ENCODE assay signal across 14 cellular contexts in the genomic region with DNA sequence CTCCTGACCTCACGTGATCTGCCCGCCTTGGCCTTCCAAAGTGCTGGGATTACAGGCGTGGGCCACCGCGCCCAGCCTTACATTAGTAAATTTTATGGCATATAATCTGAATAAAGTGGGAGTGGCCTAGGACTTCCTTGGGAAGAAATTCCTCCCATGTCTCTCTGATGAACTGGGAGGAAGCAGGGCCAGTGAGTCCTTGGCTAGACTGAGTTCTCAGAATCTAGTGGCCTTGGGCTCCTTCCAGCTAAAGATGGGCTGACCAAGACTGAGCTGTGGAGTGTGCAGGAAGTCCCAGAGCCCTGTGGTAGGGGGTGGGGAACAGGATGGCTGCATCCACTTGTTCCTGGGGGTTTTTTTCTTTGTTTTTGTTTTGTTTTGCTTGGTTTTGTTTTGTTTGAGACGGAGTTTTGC. TPM values are rescaled to one million over a fixed set of nuclear protein-coding genes. Genes with fewer than 3 reads are reported as not detected.
DNase-seq lines count a peak whose midpoint lies in the region; ATAC-seq and TF ChIP-seq lines count a peak whose summit lies in the region.
"Had no signal": no experiment of that assay in that cellular context is flagged by ENCODE, and none has a peak within 500 bp of the region (broad histone marks: within the 10 kb centered on the region; RNA-seq: fewer than 3 reads in every experiment).

No MANE protein-coding gene starts in this region.

- peak overlapping the region; percentile 84 for H2BK5ac ChIP-seq in IMR-90 (ENCODE audit: low read depth, low read length, poor library complexity, severe bottlenecking)

- no peak overlapping the region for H3K9ac ChIP-seq in IMR-90 (ENCODE audit: low read depth, low read length)
- no peak overlapping the region for H3K9ac ChIP-seq in colonic mucosa (ENCODE audit: low read depth in 2 of 2, low read length in 2 of 2)
- H3K9ac ChIP-seq: KMS-11 had no signal

- CTCF ChIA-PET in IMR-90 (lab: Yijun Ruan, JAX), result no interaction called here

- H3K27me3 ChIP-seq in IMR-90 (ENCODE audit: control insufficient read depth, insufficient read depth, low read length) (no peaks in the 10 kb centered on the region), colonic mucosa (no peaks in the 10 kb centered on the region), testis (no peaks in the 10 kb centered on the region)

- H2BK15ac ChIP-seq in IMR-90 (ENCODE audit: low read depth, low read length), result peak overlapping the region; percentile 42; the same call in 2 of the 3 replicates

- peak overlapping the region; percentile 68 for H3K14ac ChIP-seq in IMR-90 (replicated peaks; ENCODE audit: low read depth, low read length)

- intact Hi-C loops in IMR-90 (cut with micrococcal nuclease) (loop anchor here (5.0 to 10.0 kb wide), 3 partner anchors 304 to 564 kb away; no protein-coding TSS in a partner anchor), colonic mucosa (cut with DNase I) (no loop called here), left colon (cut with DNase I, micrococcal nuclease) (loop anchor here (10.0 kb wide), 2 partner anchors 101 to 211 kb away; a partner anchor contains a TSS), testis (cut with DNase I; ENCODE audit: low total_unique reads) (loop anchor here (10.0 kb wide), 1 partner anchor 101 kb away; a partner anchor contains a TSS)

- H3K4me1 ChIP-seq in IMR-90 (ENCODE audit: control insufficient read depth, insufficient read depth, low read length) (peaks cover 36% of the 10 kb centered on the region), colonic mucosa (peaks cover 7% of the 10 kb centered on the region), testis (peaks cover 46% of the 10 kb centered on the region)

- no peaks in the 10 kb centered on the region for H4K20me1 ChIP-seq in IMR-90 (ENCODE audit: insufficient read depth, low read length)

- H2AK9ac ChIP-seq in IMR-90 (replicated peaks; ENCODE audit: low read depth, low read length, poor library complexity), result peak overlapping the region; percentile 89

- no peak overlapping the region for H3K4me3 ChIP-seq in IMR-90 (ENCODE audit: insufficient read depth, low read depth, low read length)
- H3K4me3 ChIP-seq in colonic mucosa, result no peak overlapping the region
- no peak overlapping the region for H3K4me3 ChIP-seq in testis

- no peak overlapping the region for H3K4me3 Mint-ChIP-seq in natural killer cell treated with Interleukin-12 subunit alpha and Interleukin-12 subunit beta and Interleukin-15 and Interleukin-18, amount 100 ng/mL, for 72 hours
- H3K4me3 Mint-ChIP-seq: activated naive CD8-positive, alpha-beta T cell treated with anti-CD3 and anti-CD28 coated beads, Interleukin-2, amount 50 U/mL, for 24 hours; T-helper 2 cell treated with Interferon-gamma antibody and Interleukin-4, amounts not matched to agents 5 μg/mL and 100 μg/mL, for 36 hours had no signal

- H2BK20ac ChIP-seq in IMR-90 (ENCODE audit: low read depth, low read length), result peak overlapping the region; percentile 90

- peak overlapping the region; percentile 80 for H2AFZ ChIP-seq in IMR-90 (replicated peaks; ENCODE audit: low read length, poor library complexity)

- peak overlapping the region; percentile 35 to 47 for H4K8ac ChIP-seq in IMR-90 (ENCODE audit: low read depth in 2 of 2, low read length in 2 of 2)

- H3K9me3 Mint-ChIP-seq in natural killer cell treated with Interleukin-12 subunit alpha and Interleukin-12 subunit beta and Interleukin-15 and Interleukin-18, amount 100 ng/mL, for 72 hours, result no peaks in the 10 kb centered on the region
- H3K9me3 Mint-ChIP-seq: activated naive CD8-positive, alpha-beta T cell treated with anti-CD3 and anti-CD28 coated beads, Interleukin-2, amount 50 U/mL, for 24 hours; T-helper 2 cell treated with Interferon-gamma antibody and Interleukin-4, amounts not matched to agents 5 μg/mL and 100 μg/mL, for 36 hours had no signal

- no peak for TF ChIP-seq POLR2A in IMR-90 (IDR thresholded peaks at IDR 0.05; ENCODE audit: low read depth, low read length)
- TF ChIP-seq POLR2A in testis (IDR thresholded peaks at IDR 0.05), result no peak

- no peak overlapping the region for H3K4me2 ChIP-seq in IMR-90 (ENCODE audit: low read depth, low read length)
- H3K4me2 ChIP-seq: KMS-11 had no signal

- H3K23ac ChIP-seq in IMR-90 (ENCODE audit: low read depth, low read length), result peak overlapping the region; percentile 77; the same call in 1 of the 2 replicates

- no peak overlapping the region for H3K27ac Mint-ChIP-seq in natural killer cell treated with Interleukin-12 subunit alpha and Interleukin-12 subunit beta and Interleukin-15 and Interleukin-18, amount 100 ng/mL, for 72 hours
- H3K27ac Mint-ChIP-seq: progenitor cell of endocrine pancreas; T-helper 2 cell treated with Interferon-gamma antibody and Interleukin-4, amounts not matched to agents 5 μg/mL and 100 μg/mL, for 36 hours had no signal

- peak overlapping the region; percentile 92 for H3K4ac ChIP-seq in IMR-90 (ENCODE audit: low read depth, low read length)

- H3K36me3 Mint-ChIP-seq in natural killer cell treated with Interleukin-12 subunit alpha and Interleukin-12 subunit beta and Interleukin-15 and Interleukin-18, amount 100 ng/mL, for 72 hours, result no peaks in the 10 kb centered on the region

- H3K9me1 ChIP-seq in IMR-90 (ENCODE audit: insufficient read depth, low read length), result peaks cover 30% of the 10 kb centered on the region

- H3K27ac ChIP-seq in IMR-90 (ENCODE audit: insufficient read depth, low read length) (peak overlapping the region; percentile 65), colonic mucosa (peak overlapping the region; percentile 49), testis (peak overlapping the region; percentile 9 to 93)
- H3K27ac ChIP-seq: KMS-11 had no signal

- H3K18ac ChIP-seq in IMR-90 (ENCODE audit: low read depth, low read length), result peak overlapping the region; percentile 39

- dilution Hi-C loops in IMR-90 (cut with HindIII; ENCODE audit: low sequenced_read_pairs, unreplicated experiment), result no loop called here

- peak overlapping the region; percentile 17; the same call in 1 of the 2 replicates for H3K56ac ChIP-seq in IMR-90 (ENCODE audit: extremely low read depth, insufficient read depth, low read length)

- WGBS in IMR-90 (ENCODE audit: extremely low coverage in 2 of 2, insufficient read length in 1 of 2), 2 experiments, result 100% methylated on average over 1 of the region's 6 CpGs; no CpG with 5 or more reads in 1 of the 2 experiments
- 47 to 53% methylated on average over 6 of the region's 6 CpGs for WGBS in testis, 2 donors

- H4K91ac ChIP-seq in IMR-90 (ENCODE audit: insufficient read depth, low read depth, low read length), result peak overlapping the region; percentile 87

- TF ChIP-seq CTCF in IMR-90 (conservative IDR thresholded peaks at IDR 0.05; ENCODE audit: low read depth, low read length), result no peak
- no peak for TF ChIP-seq CTCF in colonic mucosa (IDR thresholded peaks at IDR 0.05)
- no peak for TF ChIP-seq CTCF in testis (IDR thresholded peaks at IDR 0.05)

- TF ChIP-seq RAD21 in IMR-90 (IDR thresholded peaks at IDR 0.05; ENCODE audit: low read length), result no peak

- peak; percentile 66 for DNase-seq in IMR-90
- DNase-seq in colonic mucosa, result peak; percentile 60
- DNase-seq in left colon, result peak in 1 of 2 donors; percentile 63
- DNase-seq in testis, result peak; percentile 88
- no peak for DNase-seq in ureter (ENCODE audit: low spot score)
- no peak for DNase-seq in G401 (ENCODE audit: low spot score)
- no peak for DNase-seq in amygdala (lab: John Stamatoyannopoulos, UW)
- DNase-seq in natural killer cell treated with Interleukin-12 subunit alpha and Interleukin-12 subunit beta and Interleukin-15 and Interleukin-18, amount 100 ng/mL, for 72 hours (ENCODE audit: low spot score), result no peak
- DNase-seq: activated naive CD8-positive, alpha-beta T cell treated with anti-CD3 and anti-CD28 coated beads, Interleukin-2, amount 50 U/mL, for 24 hours had no signal

- peaks cover 11 to 16% of the 10 kb centered on the region in 2 donors for H3K27me3 Mint-ChIP-seq in natural killer cell treated with Interleukin-12 subunit alpha and Interleukin-12 subunit beta and Interleukin-15 and Interleukin-18, amount 100 ng/mL, for 72 hours
- H3K27me3 Mint-ChIP-seq: progenitor cell of endocrine pancreas had no signal

- peak overlapping the region; percentile 75 for H4K5ac ChIP-seq in IMR-90 (ENCODE audit: low read depth, low read length)

- POLR2A ChIA-PET in IMR-90 (lab: Charles Lee; ENCODE audit: unreplicated experiment), result no interaction called here

- H3K9me3 ChIP-seq in IMR-90 (ENCODE audit: control insufficient read depth, insufficient read depth, low read length) (no peaks in the 10 kb centered on the region), colonic mucosa (no peaks in the 10 kb centered on the region), testis (no peaks in the 10 kb centered on the region)

- in situ Hi-C loops in IMR-90 (cut with MboI; ENCODE audit: low sequenced_read_pairs), result loop anchor here (5.0 to 10.0 kb wide), 2 partner anchors 99 to 301 kb away; no protein-coding TSS in a partner anchor
- in situ Hi-C loops in G401 (cut with HindIII; ENCODE audit: low sequenced_read_pairs), result no loop called here

- H2AK5ac ChIP-seq in IMR-90 (ENCODE audit: low read depth, low read length), result peak overlapping the region; percentile 91

- H2BK120ac ChIP-seq in IMR-90 (ENCODE audit: low read depth, low read length), result peak overlapping the region; percentile 90

- H3K36me3 ChIP-seq in IMR-90 (ENCODE audit: control insufficient read depth, insufficient read depth, low read length), result peaks cover 2% of the 10 kb centered on the region; the same call in 1 of the 2 replicates
- no peaks in the 10 kb centered on the region for H3K36me3 ChIP-seq in colonic mucosa
- no peaks in the 10 kb centered on the region for H3K36me3 ChIP-seq in testis (ENCODE audit: low read depth, missing control alignments)

- peaks cover 9 to 35% of the 10 kb centered on the region in 2 experiments; a peak in 3 of 4 replicates for H3K79me1 ChIP-seq in IMR-90 (ENCODE audit: low read depth in 1 of 2, low read length in 2 of 2)

- H3K4me1 Mint-ChIP-seq in natural killer cell treated with Interleukin-12 subunit alpha and Interleukin-12 subunit beta and Interleukin-15 and Interleukin-18, amount 100 ng/mL, for 72 hours (ENCODE audit: low read depth in 2 of 2), result peaks cover 35 to 40% of the 10 kb centered on the region in 2 donors

- ATAC-seq in IMR-90 (ENCODE audit: low read depth) (peak; percentile 4; the same call in 1 of the 2 replicates), left colon (peak; percentile 77)
- ATAC-seq in natural killer cell treated with Interleukin-12 subunit alpha and Interleukin-12 subunit beta and Interleukin-15 and Interleukin-18, amount 100 ng/mL, for 72 hours, result no peak
- ATAC-seq: activated naive CD8-positive, alpha-beta T cell treated with anti-CD3 and anti-CD28 coated beads, Interleukin-2, amount 50 U/mL, for 24 hours; esophagus mucosa; HCT116 had no signal

- BruUV-seq in IMR-90 (replicated peaks; lab: Mats Ljungman, UMichigan), result no TSS peak

RNA-seq across cellular contexts. Expression of a gene that starts 10.0 kb away (rescaled TPM):
- 6.5 and 7.5 TPM in 2 replicates for total RNA-seq in IMR-90 (2012; rRNA removed)
- 29.2 TPM in 2 replicates for polyA plus RNA-seq in IMR-90 (2012; rRNA removed)
- polyA plus RNA-seq in IMR-90 (2012; cell fraction: cytosol; rRNA removed), result 17.3 and 46.5 TPM in 2 replicates
- 42.7 and 138 TPM in 2 replicates for polyA plus RNA-seq in IMR-90 (2012; cell fraction: nucleus; rRNA removed; ENCODE audit: low replicate concordance)
- 10 to 100 TPM; 27.8 to 38.6 TPM for total RNA-seq in colonic mucosa
- 10 to 100 TPM; 36.5 to 45.9 TPM for total RNA-seq in left colon
- total RNA-seq in testis, result 10 to 100 TPM; 37.6 to 40.6 TPM
- 18.9 TPM for polyA plus RNA-seq in testis (ENCODE audit: insufficient read depth, low read depth, low replicate concordance)
- 33.1 TPM for total RNA-seq in ureter
- 49.3 and 83.0 TPM in 2 replicates for total RNA-seq in G401 (2014; rRNA removed; shearing (Covaris generic))
- 10 to 100 TPM; 18.1 to 19.3 TPM for total RNA-seq in natural killer cell treated with Interleukin-12 subunit alpha and Interleukin-12 subunit beta and Interleukin-15 and Interleukin-18, amount 100 ng/mL, for 72 hours

RNA-seq across cellular contexts. Expression of a gene that starts 26.7 kb away (rescaled TPM):
- 0.56 and 0.72 TPM in 2 replicates for total RNA-seq in IMR-90 (2012; rRNA removed)
- polyA plus RNA-seq in IMR-90 (2012; rRNA removed), result 1.4 and 2.9 TPM in 2 replicates
- polyA plus RNA-seq in IMR-90 (2012; cell fraction: cytosol; rRNA removed), result 1.4 and 2.6 TPM in 2 replicates
- polyA plus RNA-seq in IMR-90 (2012; cell fraction: nucleus; rRNA removed; ENCODE audit: low replicate concordance), result 1.5 and 3.3 TPM in 2 replicates
- total RNA-seq in colonic mucosa, result 1 to 10 TPM in 1 of 2 donors, under 1 TPM in 1; 0.88 to 1.7 TPM
- under 1 TPM; 0.85 to 0.98 TPM for total RNA-seq in left colon
- 10 to 100 TPM; 13.8 to 14.4 TPM for total RNA-seq in testis
- 7.1 TPM for polyA plus RNA-seq in testis (ENCODE audit: insufficient read depth, low read depth, low replicate concordance)
- 3.6 TPM for total RNA-seq in ureter
- total RNA-seq in G401 (2014; rRNA removed; shearing (Covaris generic)), result 3.5 and 4.4 TPM in 2 replicates
- total RNA-seq in natural killer cell treated with Interleukin-12 subunit alpha and Interleukin-12 subunit beta and Interleukin-15 and Interleukin-18, amount 100 ng/mL, for 72 hours, result 1 to 10 TPM in 1 of 2 donors, under 1 TPM in 1; 0.71 to 1.6 TPM

RNA-seq across cellular contexts. Expression of a gene that starts 35.9 kb away (rescaled TPM):
- total RNA-seq in IMR-90 (2012; rRNA removed) (9.7 and 10.6 TPM in 2 replicates), colonic mucosa (100 to 1,000 TPM in 1 of 2 donors, 10 to 100 TPM in 1; 94.2 to 176 TPM), left colon (100 to 1,000 TPM in 1 of 2 donors, 10 to 100 TPM in 1; 92.6 to 122 TPM), testis (10 to 100 TPM; 52.8 to 68.5 TPM), ureter (77.0 TPM)
- polyA plus RNA-seq in IMR-90 (2012; rRNA removed) (44.0 and 46.6 TPM in 2 replicates), testis (ENCODE audit: insufficient read depth, low read depth, low replicate concordance) (103 TPM)
- 32.3 and 40.6 TPM in 2 replicates for polyA plus RNA-seq in IMR-90 (2012; cell fraction: cytosol; rRNA removed)
- polyA plus RNA-seq in IMR-90 (2012; cell fraction: nucleus; rRNA removed; ENCODE audit: low replicate concordance), result 76.9 and 130 TPM in 2 replicates
- total RNA-seq in G401 (2014; rRNA removed; shearing (Covaris generic)), result 11.9 and 19.2 TPM in 2 replicates
- 100 to 1,000 TPM in 1 of 2 donors, 10 to 100 TPM in 1; 83.4 to 126 TPM for total RNA-seq in natural killer cell treated with Interleukin-12 subunit alpha and Interleukin-12 subunit beta and Interleukin-15 and Interleukin-18, amount 100 ng/mL, for 72 hours

RNA-seq across cellular contexts. Expression of a gene that starts 40.9 kb away (rescaled TPM):
- total RNA-seq in IMR-90 (2012; rRNA removed) (37.5 and 37.8 TPM in 2 replicates), colonic mucosa (10 to 100 TPM; 79.6 to 83.0 TPM), left colon (10 to 100 TPM; 95.1 to 98.8 TPM), testis (10 to 100 TPM; 27.6 to 38.6 TPM), ureter (53.8 TPM)
- polyA plus RNA-seq in IMR-90 (2012; rRNA removed) (45.5 and 45.6 TPM in 2 replicates), testis (ENCODE audit: insufficient read depth, low read depth, low replicate concordance) (26.7 TPM)
- 17.2 and 19.2 TPM in 2 replicates for polyA plus RNA-seq in IMR-90 (2012; cell fraction: cytosol; rRNA removed)
- 115 and 123 TPM in 2 replicates for polyA plus RNA-seq in IMR-90 (2012; cell fraction: nucleus; rRNA removed; ENCODE audit: low replicate concordance)
- total RNA-seq in G401 (2014; rRNA removed; shearing (Covaris generic)), result 14.1 and 44.7 TPM in 2 replicates
- 10 to 100 TPM; 66.8 to 68.4 TPM for total RNA-seq in natural killer cell treated with Interleukin-12 subunit alpha and Interleukin-12 subunit beta and Interleukin-15 and Interleukin-18, amount 100 ng/mL, for 72 hours

RNA-seq across cellular contexts. Expression of a gene that starts 51.5 kb away (rescaled TPM):
- total RNA-seq in IMR-90 (2012; rRNA removed) (5.6 and 8.9 TPM in 2 replicates), colonic mucosa (10 to 100 TPM in 1 of 2 donors, 1 to 10 TPM in 1; 2.2 to 11.6 TPM), left colon (1 to 10 TPM; 1.6 to 2.2 TPM), testis (10 to 100 TPM; 17.2 to 27.2 TPM), ureter (4.3 TPM)
- polyA plus RNA-seq in IMR-90 (2012; rRNA removed) (9.8 and 11.1 TPM in 2 replicates), testis (ENCODE audit: insufficient read depth, low read depth, low replicate concordance) (45.3 TPM)
- polyA plus RNA-seq in IMR-90 (2012; cell fraction: cytosol; rRNA removed), result 2.9 and 5.3 TPM in 2 replicates
- polyA plus RNA-seq in IMR-90 (2012; cell fraction: nucleus; rRNA removed; ENCODE audit: low replicate concordance), result 6.5 and 20.3 TPM in 2 replicates
- total RNA-seq in G401 (2014; rRNA removed; shearing (Covaris generic)), result 6.2 and 14.9 TPM in 2 replicates
- 10 to 100 TPM; 20.7 to 41.3 TPM for total RNA-seq in natural killer cell treated with Interleukin-12 subunit alpha and Interleukin-12 subunit beta and Interleukin-15 and Interleukin-18, amount 100 ng/mL, for 72 hours

Comparison
In these comparisons a context has a peak if more than half of its experiments do, and no peak if none do; other contexts are left out.
1. ATAC-seq: peak in IMR-90 (single experiment) and left colon (single experiment); none in natural killer cell treated with Interleukin-12 subunit alpha and Interleukin-12 subunit beta and Interleukin-15 and Interleukin-18, amount 100 ng/mL, for 72 hours (0 of 2).
2. DNase-seq: peak in IMR-90 (single experiment), colonic mucosa (single experiment) and testis (single experiment); none in ureter (single experiment), G401 (single experiment), amygdala (0 of 56) and natural killer cell treated with Interleukin-12 subunit alpha and Interleukin-12 subunit beta and Interleukin-15 and Interleukin-18, amount 100 ng/mL, for 72 hours (single experiment).
3. Peak in every context shown above with its lines, with median percentiles within 50 percentile points of each other: H3K27ac ChIP-seq.